ENCODE assay signal across 8 cellular contexts in the genomic region with DNA sequence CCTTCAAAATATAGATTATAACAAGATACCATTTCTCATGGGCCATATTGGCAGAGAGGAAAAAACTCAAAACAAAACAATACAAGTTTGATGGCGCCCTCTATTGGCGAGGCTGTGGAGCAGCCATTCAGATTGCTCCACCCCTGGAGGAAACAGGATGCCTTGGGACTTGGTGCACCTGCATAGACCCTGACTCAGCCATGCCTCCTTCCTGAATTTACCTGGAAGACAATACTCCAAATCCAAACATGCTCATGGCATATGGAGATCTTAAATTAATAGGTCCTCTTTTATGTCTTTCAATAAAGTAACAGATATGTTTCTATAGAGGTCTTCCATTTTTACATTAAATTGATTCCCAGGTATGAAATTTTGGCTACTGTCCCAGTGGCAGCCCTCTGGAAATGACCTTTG.
DNase-seq lines count a peak whose midpoint lies in the region; ATAC-seq and TF ChIP-seq lines count a peak whose summit lies in the region.

No MANE protein-coding gene starts in this region.

- intact Hi-C loops in activated CD4-positive, alpha-beta memory T cell treated with anti-CD3 and anti-CD28 coated beads for 36 hours (cut with micrococcal nuclease), result no loop called here

- no peak overlapping the region for H2BK5ac ChIP-seq in trophoblast cell (ENCODE audit: low read depth, low read length, poor library complexity)

- H3K4me2 ChIP-seq in trophoblast cell (ENCODE audit: low read length), result no peak overlapping the region

- no peak overlapping the region for H4K91ac ChIP-seq in trophoblast cell (ENCODE audit: low read depth, low read length)

- H3K9me3 ChIP-seq in endodermal cell (ENCODE audit: control insufficient read depth, low read length) (no peaks in the 10 kb centered on the region), trophoblast cell (ENCODE audit: insufficient read depth, low read depth, low read length) (no peaks in the 10 kb centered on the region)

- H3K27ac Mint-ChIP-seq in activated CD4-positive, alpha-beta memory T cell treated with anti-CD3 and anti-CD28 coated beads for 36 hours, result no peak overlapping the region
- no peak overlapping the region for H3K27ac Mint-ChIP-seq in endodermal cell

- no peak overlapping the region for H3K4ac ChIP-seq in trophoblast cell (ENCODE audit: low read depth, low read length)

- H3K79me2 ChIP-seq in trophoblast cell (ENCODE audit: control insufficient read depth, insufficient read depth, low read length, poor library complexity), result no peaks in the 10 kb centered on the region

- no peaks in the 10 kb centered on the region for H3K79me1 ChIP-seq in trophoblast cell (ENCODE audit: low read length)

- no peak overlapping the region for H2AFZ ChIP-seq in trophoblast cell (ENCODE audit: insufficient read depth, low read length, poor library complexity)

- no peaks in the 10 kb centered on the region for H3K9me3 Mint-ChIP-seq in activated CD4-positive, alpha-beta memory T cell treated with anti-CD3 and anti-CD28 coated beads for 36 hours
- no peaks in the 10 kb centered on the region for H3K9me3 Mint-ChIP-seq in endodermal cell

- no peaks in the 10 kb centered on the region for H3K36me3 Mint-ChIP-seq in activated CD4-positive, alpha-beta memory T cell treated with anti-CD3 and anti-CD28 coated beads for 36 hours
- H3K36me3 Mint-ChIP-seq in endodermal cell (ENCODE audit: low read depth), result no peaks in the 10 kb centered on the region

- H3K27ac ChIP-seq in endodermal cell (ENCODE audit: low read depth, low read length) (no peak overlapping the region), trophoblast cell (ENCODE audit: low read depth, low read length) (no peak overlapping the region)

- no peak overlapping the region for H2BK12ac ChIP-seq in trophoblast cell (ENCODE audit: low read length)

- peak; percentile 56 for TF ChIP-seq CTCF in AG09319 (IDR thresholded peaks at IDR 0.05; ENCODE audit: low read depth, low read length)
- peak; percentile 97 for TF ChIP-seq CTCF in endodermal cell (conservative IDR thresholded peaks at IDR 0.05)

- no peak overlapping the region for H4K8ac ChIP-seq in trophoblast cell (ENCODE audit: low read depth, low read length)

- no peaks in the 10 kb centered on the region for H3K27me3 ChIP-seq in endodermal cell (ENCODE audit: control insufficient read depth, insufficient read depth, low read length, poor library complexity, severe bottlenecking)
- H3K27me3 ChIP-seq in trophoblast cell (ENCODE audit: insufficient read depth, low read length), result no peaks in the 10 kb centered on the region

- no peaks in the 10 kb centered on the region for H3K27me3 Mint-ChIP-seq in activated CD4-positive, alpha-beta memory T cell treated with anti-CD3 and anti-CD28 coated beads for 36 hours
- H3K27me3 Mint-ChIP-seq in endodermal cell (ENCODE audit: insufficient read depth), result no peaks in the 10 kb centered on the region

- H3K9ac ChIP-seq in endodermal cell (ENCODE audit: extremely low read depth, low read length, poor library complexity, severe bottlenecking) (no peak overlapping the region), trophoblast cell (ENCODE audit: low read length) (no peak overlapping the region)

- DNase-seq in AG09319 (ENCODE audit: extremely low read depth, low read depth) (no peak), NCI-H748 (lab: John Stamatoyannopoulos, UW; ENCODE audit: unreplicated experiment) (peak; percentile 46), endodermal cell (peak; percentile 83), trophoblast cell (peak; percentile 22 to 55)
- DNase-seq in activated CD4-positive, alpha-beta memory T cell treated with anti-CD3 and anti-CD28 coated beads for 36 hours, result peak; percentile 74

- no peak overlapping the region for H2AK5ac ChIP-seq in trophoblast cell (ENCODE audit: low read length)

- no peak overlapping the region for H3K4me3 ChIP-seq in endodermal cell (ENCODE audit: low read length)
- no peak overlapping the region for H3K4me3 ChIP-seq in trophoblast cell (ENCODE audit: low read depth, low read length)

- ATAC-seq in GM19351 (IDR thresholded peaks at IDR 0.05; ENCODE audit: unreplicated experiment) (peak; percentile 44), GM19395 (IDR thresholded peaks at IDR 0.05; ENCODE audit: unreplicated experiment) (no peak), HG03432 (IDR thresholded peaks at IDR 0.05; ENCODE audit: unreplicated experiment) (no peak)

- H2BK120ac ChIP-seq in trophoblast cell (ENCODE audit: insufficient read depth, low read length, poor library complexity), result no peak overlapping the region

- no peak overlapping the region for H3K18ac ChIP-seq in trophoblast cell (ENCODE audit: low read length)

- H3K4me1 Mint-ChIP-seq in activated CD4-positive, alpha-beta memory T cell treated with anti-CD3 and anti-CD28 coated beads for 36 hours (ENCODE audit: low read depth), result no peaks in the 10 kb centered on the region
- H3K4me1 Mint-ChIP-seq in endodermal cell, result peaks cover 11% of the 10 kb centered on the region

- CTCF ChIA-PET in activated CD4-positive, alpha-beta memory T cell treated with anti-CD3 and anti-CD28 coated beads for 36 hours (lab: Charles Lee), result interaction anchor here (0.6 to 1.5 kb wide), 10 partner anchors 9 to 128 kb away, joined by 3 to 5 read pairs (median 3); no protein-coding TSS in a partner anchor

- no peak overlapping the region for H3K14ac ChIP-seq in trophoblast cell (ENCODE audit: low read length)

- H3K36me3 ChIP-seq in endodermal cell (ENCODE audit: control insufficient read depth, insufficient read depth, low read length) (no peaks in the 10 kb centered on the region), trophoblast cell (ENCODE audit: control insufficient read depth in 1 of 2, insufficient read depth in 2 of 2, low read length in 2 of 2) (no peaks in the 10 kb centered on the region)

- no peak overlapping the region for H3K4me3 Mint-ChIP-seq in activated CD4-positive, alpha-beta memory T cell treated with anti-CD3 and anti-CD28 coated beads for 36 hours
- H3K4me3 Mint-ChIP-seq in endodermal cell, result no peak overlapping the region

- 0% methylated on average over 2 of the region's 2 CpGs for WGBS in endodermal cell (ENCODE audit: insufficient coverage in 1 of 2, insufficient read length in 1 of 2), 2 experiments
- no CpG with 5 or more reads among the region's 2 CpGs for WGBS in trophoblast cell (ENCODE audit: extremely low coverage, insufficient coverage, insufficient read length)

- H4K12ac ChIP-seq in trophoblast cell (ENCODE audit: low read depth, low read length), result no peak overlapping the region

- H3K4me1 ChIP-seq in endodermal cell (ENCODE audit: control insufficient read depth, insufficient read depth, low read length) (peaks cover 2% of the 10 kb centered on the region), trophoblast cell (ENCODE audit: control insufficient read depth in 1 of 2, insufficient read depth in 2 of 2, low read length in 2 of 2) (peaks cover 0 to 8% of the 10 kb centered on the region in 2 experiments)

- no peak overlapping the region for H3K23ac ChIP-seq in trophoblast cell (ENCODE audit: low read length)

- POLR2A ChIA-PET in activated CD4-positive, alpha-beta memory T cell treated with anti-CD3 and anti-CD28 coated beads for 36 hours (lab: Charles Lee), result no interaction called here
